Comparison of ENCODE assay signal across 8 cellular contexts in genomic region chr10:45971019-45971418, GRCh38. TPM values are rescaled to one million over a fixed set of nuclear protein-coding genes. Genes with fewer than 3 reads are reported as not detected.
DNase-seq lines count a peak whose midpoint lies in the region; ATAC-seq lines count a peak whose summit lies in the region.
"Not testable (repeated sequence)": the region's sequence is repeated elsewhere in the genome, so short reads cannot be mapped to it uniquely, and the experiment has no call there.

No MANE protein-coding gene starts in this region.

- not testable (repeated sequence) for H3K9ac ChIP-seq in HUES48 (ENCODE audit: low read depth, low read length)
- peak overlapping the region in 3 of 5 donors; percentile 79 to 91 (median 89) for H3K9ac ChIP-seq in subcutaneous abdominal adipose tissue (ENCODE audit: low read length in 5 of 5)

- H3K9me3 Mint-ChIP-seq in CD4-positive, CD25-positive, alpha-beta regulatory T cell; activated naive CD4-positive, alpha-beta T cell treated with anti-CD3 and anti-CD28 coated beads, Interleukin-2, amount 50 U/mL, for 24 hours; effector memory CD8-positive, alpha-beta T cell: not testable (repeated sequence)

- H3K36me3 ChIP-seq in CD4-positive, CD25-positive, alpha-beta regulatory T cell (ENCODE audit: control insufficient read depth, insufficient read depth, low read length); HUES48 (ENCODE audit: control insufficient read depth, insufficient read depth, low read length); neuron (ENCODE audit: insufficient read depth, low read length); subcutaneous abdominal adipose tissue (ENCODE audit: control insufficient read depth in 5 of 5, insufficient read depth in 5 of 5, low read length in 5 of 5): not testable (repeated sequence)

- H3K4me1 ChIP-seq in CD4-positive, CD25-positive, alpha-beta regulatory T cell (ENCODE audit: control insufficient read depth, insufficient read depth, low read length, poor library complexity, severe bottlenecking), result peaks cover 23% of the 10 kb centered on the region
- not testable (repeated sequence) for H3K4me1 ChIP-seq in HUES48 (ENCODE audit: control insufficient read depth, insufficient read depth, low read length)
- H3K4me1 ChIP-seq in neuron (ENCODE audit: insufficient read depth, low read length) (peaks cover 12% of the 10 kb centered on the region), subcutaneous abdominal adipose tissue (ENCODE audit: control insufficient read depth in 5 of 5, insufficient read depth in 5 of 5, low read length in 5 of 5) (peaks cover 2 to 27% (median 18%) of the 10 kb centered on the region in 5 donors)

- not testable (repeated sequence) for DNase-seq in CD4-positive, CD25-positive, alpha-beta regulatory T cell; effector memory CD8-positive, alpha-beta T cell

- H3K27me3 Mint-ChIP-seq in CD4-positive, CD25-positive, alpha-beta regulatory T cell; activated naive CD4-positive, alpha-beta T cell treated with anti-CD3 and anti-CD28 coated beads, Interleukin-2, amount 50 U/mL, for 24 hours; effector memory CD8-positive, alpha-beta T cell: not testable (repeated sequence)

- H3K27ac ChIP-seq in CD4-positive, CD25-positive, alpha-beta regulatory T cell (ENCODE audit: insufficient read depth, low read length, poor library complexity, severe bottlenecking); HUES48 (ENCODE audit: low read depth, low read length); subcutaneous abdominal adipose tissue (ENCODE audit: low read depth, low read length): not testable (repeated sequence)

- peak overlapping the region; percentile 15 to 98 (median 38) for H3K27ac Mint-ChIP-seq in CD4-positive, CD25-positive, alpha-beta regulatory T cell
- H3K27ac Mint-ChIP-seq in activated naive CD4-positive, alpha-beta T cell treated with anti-CD3 and anti-CD28 coated beads, Interleukin-2, amount 50 U/mL, for 24 hours, result not testable (repeated sequence)
- H3K27ac Mint-ChIP-seq in effector memory CD8-positive, alpha-beta T cell, result peak overlapping the region in 1 of 2 donors; percentile 92

- not testable (repeated sequence) for H3K36me3 Mint-ChIP-seq in CD4-positive, CD25-positive, alpha-beta regulatory T cell; activated naive CD4-positive, alpha-beta T cell treated with anti-CD3 and anti-CD28 coated beads, Interleukin-2, amount 50 U/mL, for 24 hours
- H3K36me3 Mint-ChIP-seq in effector memory CD8-positive, alpha-beta T cell (ENCODE audit: insufficient read depth), result peaks cover 16% of the 10 kb centered on the region

- peak overlapping the region; percentile 95 to 100 (median 98) for H3K4me3 Mint-ChIP-seq in CD4-positive, CD25-positive, alpha-beta regulatory T cell
- H3K4me3 Mint-ChIP-seq in activated naive CD4-positive, alpha-beta T cell treated with anti-CD3 and anti-CD28 coated beads, Interleukin-2, amount 50 U/mL, for 24 hours, result peak overlapping the region; percentile 100
- H3K4me3 Mint-ChIP-seq in effector memory CD8-positive, alpha-beta T cell, result peak overlapping the region; percentile 93 to 100

- H3K4me3 ChIP-seq in CD4-positive, CD25-positive, alpha-beta regulatory T cell (ENCODE audit: low read depth, low read length), result peak overlapping the region; percentile 66
- H3K4me3 ChIP-seq in HUES48 (ENCODE audit: low read depth, low read length), result peak overlapping the region; percentile 84
- peak overlapping the region; percentile 55; the same call in 1 of the 2 replicates for H3K4me3 ChIP-seq in iPS-18c (ENCODE audit: insufficient read depth, low read depth, low read length)
- H3K4me3 ChIP-seq in neuron (ENCODE audit: low read length), result peak overlapping the region; percentile 98
- H3K4me3 ChIP-seq in subcutaneous abdominal adipose tissue (ENCODE audit: low read depth in 1 of 5, low read length in 5 of 5), result peak overlapping the region in 3 of 5 donors; percentile 67 to 86 (median 74)

- not testable (repeated sequence) for H2AFZ ChIP-seq in neuron (ENCODE audit: low read depth, low read length)

- ATAC-seq in CD4-positive, CD25-positive, alpha-beta regulatory T cell (ENCODE audit: low read depth in 2 of 2); effector memory CD8-positive, alpha-beta T cell (replicated peaks): not testable (repeated sequence)
- peak; percentile 10; the same call in 1 of the 3 replicates for ATAC-seq in SK-N-SH treated with all-trans-retinoic acid at 6 μM for 48 hours

- H3K9me3 ChIP-seq in CD4-positive, CD25-positive, alpha-beta regulatory T cell (ENCODE audit: control insufficient read depth in 2 of 2, low read length in 2 of 2); HUES48 (ENCODE audit: control insufficient read depth, insufficient read depth, low read length); iPS-18c (ENCODE audit: control insufficient read depth, insufficient read depth, low read length); neuron (ENCODE audit: low read length); subcutaneous abdominal adipose tissue (ENCODE audit: control insufficient read depth in 5 of 5, low read length in 5 of 5): not testable (repeated sequence)

- H3K4me1 Mint-ChIP-seq in CD4-positive, CD25-positive, alpha-beta regulatory T cell, result peaks cover 13 to 61% (median 46%) of the 10 kb centered on the region in 4 donors
- peaks cover 53% of the 10 kb centered on the region for H3K4me1 Mint-ChIP-seq in activated naive CD4-positive, alpha-beta T cell treated with anti-CD3 and anti-CD28 coated beads, Interleukin-2, amount 50 U/mL, for 24 hours
- peaks cover 34 to 38% of the 10 kb centered on the region in 2 donors for H3K4me1 Mint-ChIP-seq in effector memory CD8-positive, alpha-beta T cell (ENCODE audit: low read depth in 2 of 2)

- H3K27me3 ChIP-seq in CD4-positive, CD25-positive, alpha-beta regulatory T cell (ENCODE audit: control insufficient read depth, insufficient read depth, low read length); HUES48 (ENCODE audit: control insufficient read depth, insufficient read depth, low read length); neuron (ENCODE audit: insufficient read depth, low read length); subcutaneous abdominal adipose tissue (ENCODE audit: control insufficient read depth in 5 of 5, insufficient read depth in 4 of 5, low read length in 5 of 5): not testable (repeated sequence)

RNA-seq across cellular contexts. Expression of gene TIMM23, which starts 1.3 kb away (rescaled TPM):
- 32.1 TPM for total RNA-seq in CD4-positive, CD25-positive, alpha-beta regulatory T cell
- 10 to 100 TPM; 73.9 to 90.1 (median 76.0) TPM for polyA plus RNA-seq in CD4-positive, CD25-positive, alpha-beta regulatory T cell

RNA-seq across cellular contexts. Expression of gene NCOA4, which starts 59.4 kb away (rescaled TPM):
- 69.1 TPM for total RNA-seq in CD4-positive, CD25-positive, alpha-beta regulatory T cell
- polyA plus RNA-seq in CD4-positive, CD25-positive, alpha-beta regulatory T cell, result 100 to 1,000 TPM; 163 to 202 (median 181) TPM
